In the genomic region with DNA sequence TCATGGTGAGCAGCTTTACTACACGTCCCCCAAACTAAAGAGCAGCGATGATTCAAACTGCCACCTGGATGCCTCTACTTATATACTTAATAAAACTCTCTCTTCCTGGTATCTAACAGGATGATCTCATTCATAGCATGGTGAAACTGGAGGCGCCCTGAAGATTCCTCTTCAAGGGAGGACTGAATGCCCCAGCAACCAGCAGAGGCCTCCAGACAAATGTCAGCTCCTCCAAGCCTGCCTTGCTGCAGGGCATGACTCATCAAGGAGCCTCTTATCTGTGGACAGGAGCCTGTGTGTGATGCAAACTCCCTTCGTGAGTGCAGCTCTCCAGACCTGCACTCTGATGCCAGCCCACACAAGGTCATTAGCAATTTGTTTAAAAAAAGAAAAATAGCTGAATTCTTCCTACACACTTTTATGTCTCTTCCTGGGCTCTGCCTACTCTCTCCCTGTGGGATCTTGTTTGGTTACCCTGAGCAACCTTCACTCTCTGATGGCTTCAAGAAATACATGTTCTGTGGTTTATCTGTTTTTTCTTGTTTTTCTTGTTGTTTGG, we compare ENCODE assay signal across 8 cellular contexts. TPM values are rescaled to one million over a fixed set of nuclear protein-coding genes. Genes with fewer than 3 reads are reported as not detected.
DNase-seq lines count a peak whose midpoint lies in the region; ATAC-seq, FAIRE-seq and TF ChIP-seq lines count a peak whose summit lies in the region.

No MANE protein-coding gene starts in this region.

- DNase-seq in activated CD4-positive, CD25-positive, alpha-beta regulatory T cell (lab: John Stamatoyannopoulos, UW): no peak
- DNase-seq in RWPE2 (ENCODE audit: low spot score): peak; percentile 76
- DNase-seq in K562 (ENCODE audit: extremely low read depth in 1 of 4, low spot score in 3 of 4): peak; percentile 86 to 96 (median 88)
- no peak for DNase-seq in OCI-LY7 (ENCODE audit: low spot score)

- no peaks in the 10 kb centered on the region for H3K9me2 ChIP-seq in OCI-LY7 (ENCODE audit: insufficient read depth, low read length)

- peak; percentile 39 to 46; a peak in 3 of 4 replicates for TF ChIP-seq RAD21 in K562 (CRISPR knock-in tag; conservative IDR thresholded peaks at IDR 0.05 in 1 of 2, IDR thresholded peaks at IDR 0.05 in 1 of 2)

- H3K27ac ChIP-seq in RWPE2 (ENCODE audit: poor library complexity, severe bottlenecking): peak overlapping the region; percentile 18
- H3K27ac ChIP-seq in K562 (ENCODE audit: extremely low read depth, low read depth, low read length): peak overlapping the region; percentile 94
- H3K27ac ChIP-seq in muscle layer of colon (ENCODE audit: low read depth, low read length): peak overlapping the region; percentile 66
- no peak overlapping the region for H3K27ac ChIP-seq in OCI-LY7 (ENCODE audit: low read depth, low read length, poor library complexity, severe bottlenecking)

- CTCF ChIA-PET in K562 (lab: Yijun Ruan, JAX; ENCODE audit: low intra/inter-chr PET ratio) (interaction anchor here (0.6 to 0.9 kb wide), 2 partner anchors 30 to 83 kb away, joined by 3 read pairs; no protein-coding TSS in a partner anchor), OCI-LY7 (lab: Charles Lee; ENCODE audit: unreplicated experiment) (no interaction called here)

- H3K9me1 ChIP-seq in K562 (ENCODE audit: control insufficient read depth, insufficient read depth, low read length): no peaks in the 10 kb centered on the region

- WGBS in K562 (ENCODE audit: insufficient coverage, low coverage, missing lambda C conversion rate): 0% methylated on average over 4 of the region's 4 CpGs

- peaks cover 18% of the 10 kb centered on the region for H3K4me1 ChIP-seq in RWPE2 (ENCODE audit: insufficient read depth, poor library complexity, severe bottlenecking)
- H3K4me1 ChIP-seq in K562 (replicated peaks in 1 of 2; ENCODE audit: control insufficient read depth in 2 of 2, insufficient read depth in 2 of 2, low read length in 2 of 2): peaks cover 20 to 36% of the 10 kb centered on the region in 2 experiments
- H3K4me1 ChIP-seq in muscle layer of colon (ENCODE audit: insufficient read depth, low read length): peaks cover 17% of the 10 kb centered on the region
- no peaks in the 10 kb centered on the region for H3K4me1 ChIP-seq in OCI-LY7 (ENCODE audit: insufficient read depth, low read length, poor library complexity, severe bottlenecking)

- no peaks in the 10 kb centered on the region for H3K36me3 ChIP-seq in RWPE2 (ENCODE audit: low read depth)
- peaks cover 24% of the 10 kb centered on the region; the same call in 2 of the 3 replicates for H3K36me3 ChIP-seq in K562 (ENCODE audit: control insufficient read depth, insufficient read depth, low read length)
- peaks cover 21% of the 10 kb centered on the region for H3K36me3 ChIP-seq in muscle layer of colon (ENCODE audit: insufficient read depth, low read length)
- H3K36me3 ChIP-seq in OCI-LY7 (ENCODE audit: insufficient read depth, low read length): no peaks in the 10 kb centered on the region

- peak overlapping the region; percentile 82 for H2AFZ ChIP-seq in K562 (ENCODE audit: low read depth, low read length)
- H2AFZ ChIP-seq in OCI-LY7 (ENCODE audit: low read length): no peak overlapping the region

- H3K9me3 ChIP-seq in RWPE2 (ENCODE audit: severe bottlenecking): no peaks in the 10 kb centered on the region
- H3K9me3 ChIP-seq in K562 (replicated peaks; ENCODE audit: control insufficient read depth, insufficient read depth, low read depth, low read length): no peaks in the 10 kb centered on the region
- no peaks in the 10 kb centered on the region for H3K9me3 ChIP-seq in muscle layer of colon (ENCODE audit: low read length)
- H3K9me3 ChIP-seq in OCI-LY7 (ENCODE audit: low read length): no peaks in the 10 kb centered on the region

- H3K27me3 ChIP-seq in RWPE2 (ENCODE audit: insufficient read depth, poor library complexity, severe bottlenecking): no peaks in the 10 kb centered on the region
- H3K27me3 ChIP-seq in K562 (ENCODE audit: control insufficient read depth in 2 of 2, insufficient read depth in 2 of 2, low read length in 2 of 2): no peaks in the 10 kb centered on the region
- H3K27me3 ChIP-seq in muscle layer of colon (ENCODE audit: control insufficient read depth in 1 of 2, insufficient read depth in 2 of 2, low read length in 2 of 2): no peaks in the 10 kb centered on the region

- H3K4me2 ChIP-seq in K562 (ENCODE audit: insufficient read depth, low read length) (peak overlapping the region; percentile 76), OCI-LY7 (ENCODE audit: low read length) (no peak overlapping the region)

- H3K79me2 ChIP-seq in K562 (ENCODE audit: control insufficient read depth, insufficient read depth, low read length) (no peaks in the 10 kb centered on the region), OCI-LY7 (ENCODE audit: insufficient read depth, low read depth, low read length) (no peaks in the 10 kb centered on the region)

- H3K4me3 ChIP-seq in RWPE2 (ENCODE audit: severe bottlenecking) (no peak overlapping the region), K562 (no peak overlapping the region), muscle layer of colon (ENCODE audit: low read depth in 1 of 2, low read length in 2 of 2) (no peak overlapping the region), OCI-LY7 (ENCODE audit: low read depth, low read length, poor library complexity, severe bottlenecking) (no peak overlapping the region)

- H4K20me1 ChIP-seq in K562 (replicated peaks; ENCODE audit: control insufficient read depth, insufficient read depth, low read length): no peaks in the 10 kb centered on the region
- H4K20me1 ChIP-seq in OCI-LY7 (ENCODE audit: insufficient read depth, low read length): no peaks in the 10 kb centered on the region

- intact Hi-C loops in K562 (cut with micrococcal nuclease) (no loop called here), OCI-LY7 (cut with micrococcal nuclease; ENCODE audit: unreplicated experiment) (no loop called here)

- peak; percentile 39 to 44 for ATAC-seq in activated CD4-positive, CD25-positive, alpha-beta regulatory T cell treated with anti-CD3 and anti-CD28 coated beads, Interleukin-2, amount 50 U/mL, for 24 hours
- ATAC-seq in RWPE2 (ENCODE audit: low read depth) (peak; percentile 89), K562 (peak; percentile 90), HG03520 (IDR thresholded peaks at IDR 0.05; ENCODE audit: unreplicated experiment) (no peak), GM21825 (IDR thresholded peaks at IDR 0.05; ENCODE audit: unreplicated experiment) (no peak)

- peak; percentile 22; the same call in 1 of the 2 replicates for TF ChIP-seq POLR2A in K562 (conservative IDR thresholded peaks at IDR 0.05)

- BruUV-seq in K562 (replicated peaks; lab: Mats Ljungman, UMichigan): no TSS peak
- BruUV-seq in OCI-LY7 (replicated peaks; lab: Mats Ljungman, UMichigan): no TSS peak

- peak; percentile 94 for TF ChIP-seq EP300 in K562 (IDR thresholded peaks at IDR 0.05; ENCODE audit: low read length)

- peak overlapping the region in 1 of 2 experiments; percentile 82; a peak in 2 of 4 replicates for H3K9ac ChIP-seq in K562 (ENCODE audit: insufficient read depth in 1 of 2, low read depth in 2 of 2, low read length in 2 of 2)
- peak overlapping the region; percentile 32 for H3K9ac ChIP-seq in muscle layer of colon (ENCODE audit: low read length)

- FAIRE-seq in K562 (lab: Jason Lieb, UNC): peak; percentile 100

- no peak for TF ChIP-seq CTCF in RWPE2 (IDR thresholded peaks at IDR 0.05; ENCODE audit: poor library complexity, severe bottlenecking)
- peak; percentile 28 to 46 (median 32); a peak in 5 of 6 replicates for TF ChIP-seq CTCF in K562 (IDR thresholded peaks at IDR 0.05 in 2 of 3, conservative IDR thresholded peaks at IDR 0.05 in 1 of 3; ENCODE audit: insufficient read depth in 2 of 3, low read depth in 1 of 3, low read length in 3 of 3)
- TF ChIP-seq CTCF in OCI-LY7 (conservative IDR thresholded peaks at IDR 0.05; ENCODE audit: low read length): no peak

- in situ Hi-C loops in K562 (cut with MboI): no loop called here

- POLR2A ChIA-PET in K562 (lab: Yijun Ruan, JAX) (interaction anchor here (0.6 to 2.5 kb wide), 8 partner anchors 9 to 465 kb away, joined by 3 to 13 read pairs (median 6); no protein-coding TSS in a partner anchor), OCI-LY7 (lab: Charles Lee) (no interaction called here)

TF ChIP-seq in K562, 482 proteins besides CTCF, POLR2A, EP300 and RAD21 (continues in another document):
- TF ChIP-seq ZNF780A (CRISPR knock-in tag; IDR thresholded peaks at IDR 0.05): no peak
- 0 out of 2 replicates have a peak, but pooled peaks have one; percentile 13 for TF ChIP-seq FOXJ2 (tag; IDR thresholded peaks at IDR 0.05)
- no peak for TF ChIP-seq POLR3A (IDR thresholded peaks at IDR 0.05; ENCODE audit: borderline replicate concordance, extremely low read depth, insufficient read depth, insufficient read length)
- no peak for TF ChIP-seq ELK1 (CRISPR knock-in tag; IDR thresholded peaks at IDR 0.05)
- TF ChIP-seq ZNF551 (CRISPR knock-in tag; IDR thresholded peaks at IDR 0.05): no peak

RNA-seq across cellular contexts. Expression of gene LONRF2, which starts 30.2 kb away (rescaled TPM):
- total RNA-seq in K562 (2011; cell fraction: chromatin; rRNA removed; ENCODE audit: low replicate concordance): 18.7 and 21.8 TPM in 2 replicates
- total RNA-seq in K562 (2011; cell fraction: nucleolus; rRNA removed): 7.0 and 7.3 TPM in 2 replicates
- total RNA-seq in K562 (2011; cell fraction: nucleoplasm; rRNA removed): 9.8 and 14.6 TPM in 2 replicates
- 2.0 and 2.6 TPM in 2 replicates for total RNA-seq in K562 (2014; rRNA removed)
- 2.7 and 3.3 TPM in 2 replicates for total RNA-seq in K562 (2014; rRNA removed; fragmentation: Illumina TruSeq; extraction: Trizol)
- 2.2 and 2.5 TPM in 2 replicates for total RNA-seq in K562 (2015; rRNA removed; fragmentation: Illumina TruSeq; extraction: Trizol)
- 3.6 and 5.0 TPM in 2 replicates for total RNA-seq in K562 (2021)
- polyA plus RNA-seq in K562 (2011; rRNA removed): 4.5 and 4.8 TPM in 2 replicates
- 1.2 and 2.8 TPM in 2 replicates for polyA plus RNA-seq in K562 (2011; cell fraction: cytosol; rRNA removed)
- polyA plus RNA-seq in K562 (2011; cell fraction: nucleus; rRNA removed): 11.7 and 12.2 TPM in 2 replicates
- polyA plus RNA-seq in K562 (2012): 1.5 and 1.7 TPM in 2 replicates
- 3.4 and 3.8 TPM in 2 replicates for polyA plus RNA-seq in K562 (2014; fragmentation: Illumina TruSeq; extraction: Trizol)
- under 1 TPM; 0.35 TPM for polyA plus RNA-seq in K562 (2014; fragmentation: Nextera tagmentation; extraction: Ambion mirVana)
- 2.7 and 3.0 TPM in 2 replicates for polyA plus RNA-seq in K562 (2014; rRNA removed)
- 8.4 and 10.6 TPM in 2 replicates for polyA minus RNA-seq in K562 (2011; rRNA and poly(A)+ RNA removed)
- 4.0 and 7.3 TPM in 2 replicates for polyA minus RNA-seq in K562 (2011; cell fraction: cytosol; rRNA and poly(A)+ RNA removed)
- polyA minus RNA-seq in K562 (2011; cell fraction: nucleus; rRNA and poly(A)+ RNA removed): 6.6 and 13.9 TPM in 2 replicates
- total RNA-seq in OCI-LY7 (2014; rRNA removed; shearing (Covaris generic)): not detected in 2 replicates
- total RNA-seq in OCI-LY7 (2022): not detected in 2 replicates

Comparison
In these comparisons a context has a peak if more than half of its experiments do, and no peak if none do; other contexts are left out.
1. ATAC-seq: peak in activated CD4-positive, CD25-positive, alpha-beta regulatory T cell treated with anti-CD3 and anti-CD28 coated beads, Interleukin-2, amount 50 U/mL, for 24 hours (2 of 2), RWPE2 (single experiment) and K562 (single experiment); none in HG03520 (single experiment) and GM21825 (single experiment).
2. DNase-seq: peak in RWPE2 (single experiment) and K562 (4 of 4); none in activated CD4-positive, CD25-positive, alpha-beta regulatory T cell (0 of 4) and OCI-LY7 (single experiment).
3. CTCF ChIP-seq: peak in K562 (3 of 3); none in RWPE2 (single experiment) and OCI-LY7 (single experiment).